22 cellular contexts compared by ENCODE assay signal in genomic region chr7:75559355-75559986, GRCh38.
DNase-seq lines count a peak whose midpoint lies in the region; ATAC-seq and TF ChIP-seq lines count a peak whose summit lies in the region.
"Had no signal": no experiment of that assay in that cellular context is flagged by ENCODE, and none has a peak within 500 bp of the region (broad histone marks: within the 10 kb centered on the region; RNA-seq: fewer than 3 reads in every experiment).

No MANE protein-coding gene starts in this region.

- no peak overlapping the region for H3K4me3 Mint-ChIP-seq in nephron
- H3K4me3 Mint-ChIP-seq: activated CD4-positive, alpha-beta memory T cell treated with anti-CD3 and anti-CD28 coated beads for 36 hours; activated naive CD8-positive, alpha-beta T cell treated with anti-CD3 and anti-CD28 coated beads, Interleukin-2, amount 50 U/mL, for 24 hours had no signal

- H3K27me3 Mint-ChIP-seq in nephron (ENCODE audit: low read depth): no peaks in the 10 kb centered on the region
- H3K27me3 Mint-ChIP-seq: activated CD4-positive, alpha-beta memory T cell treated with anti-CD3 and anti-CD28 coated beads for 36 hours; activated naive CD8-positive, alpha-beta T cell treated with anti-CD3 and anti-CD28 coated beads, Interleukin-2, amount 50 U/mL, for 24 hours had no signal

- TF ChIP-seq CTCF in nephron (IDR thresholded peaks at IDR 0.05; ENCODE audit: unreplicated experiment in 3 of 3) (no peak), thyroid gland (IDR thresholded peaks at IDR 0.05) (no peak)

- DNase-seq in NCI-H82 (lab: John Stamatoyannopoulos, UW) (peak; percentile 55), NCI-H82 treated with DMSO at 0.1 percent for 48 hours (lab: John Stamatoyannopoulos, UW; ENCODE audit: unreplicated experiment) (no peak), brain pericyte (ENCODE audit: low read depth, low spot score) (peak; percentile 21), thyroid gland (peak; percentile 51 to 64), 8988T (no peak), NCI-H1417 treated with DMSO at 0.1 percent for 48 hours (lab: John Stamatoyannopoulos, UW) (no peak)
- DNase-seq: activated CD4-positive, alpha-beta memory T cell treated with anti-CD3 and anti-CD28 coated beads for 36 hours; activated effector memory CD4-positive, alpha-beta T cell treated with anti-CD3 and anti-CD28 coated beads, Interleukin-2, amount 50 U/mL, for 16 hours; activated naive CD8-positive, alpha-beta T cell treated with anti-CD3 and anti-CD28 coated beads, Interleukin-2, amount 50 U/mL, for 24 hours; left lung; NCI-H1092; NCI-H2029 treated with DMSO at 0.1 percent for 48 hours; NCI-H524 treated with DMSO at 0.1 percent for 48 hours; spleen; stimulated activated CD4-positive, alpha-beta T cell treated with anti-CD3 and anti-CD28 coated beads, Interleukin-4, amount 100 ng/mL, for 1 hour; stimulated activated naive CD8-positive, alpha-beta T cell treated with anti-CD3 and anti-CD28 coated beads, Interleukin-15, Interleukin-2, amounts not matched to agents 100 U/mL and 50 U/mL, for 24 hours; T-helper 9 cell; tibial artery had no signal

- H3K27ac Mint-ChIP-seq in nephron: peak overlapping the region; percentile 17 to 63 (median 29)
- H3K27ac Mint-ChIP-seq: activated CD4-positive, alpha-beta memory T cell treated with anti-CD3 and anti-CD28 coated beads for 36 hours; activated naive CD8-positive, alpha-beta T cell treated with anti-CD3 and anti-CD28 coated beads, Interleukin-2, amount 50 U/mL, for 24 hours had no signal

- H3K9me3 ChIP-seq in thyroid gland: no peaks in the 10 kb centered on the region
- H3K9me3 ChIP-seq: tibial artery had no signal

- H3K4me1 Mint-ChIP-seq in nephron: no peaks in the 10 kb centered on the region
- H3K4me1 Mint-ChIP-seq: activated naive CD8-positive, alpha-beta T cell treated with anti-CD3 and anti-CD28 coated beads, Interleukin-2, amount 50 U/mL, for 24 hours had no signal

- H3K4me1 ChIP-seq in thyroid gland: peaks cover 3 to 8% of the 10 kb centered on the region in 2 donors
- H3K4me1 ChIP-seq: left lung, tibial artery had no signal

- peak overlapping the region in 1 of 3 donors; percentile 8 for H3K27ac ChIP-seq in thyroid gland
- H3K27ac ChIP-seq: cardiac muscle cell, left lung, RWPE1, spleen, tibial artery had no signal

- peaks cover 62% of the 10 kb centered on the region for H3K36me3 Mint-ChIP-seq in nephron (ENCODE audit: low read depth)

- H3K36me3 ChIP-seq in thyroid gland: peaks cover 51 to 63% of the 10 kb centered on the region in 2 donors

- WGBS in thyroid gland, 2 donors: 59 to 74% methylated on average over 17 to 21 of the region's 29 CpGs

- no peaks in the 10 kb centered on the region for H3K9me3 Mint-ChIP-seq in nephron

- no peak for ATAC-seq in GM21786 (IDR thresholded peaks at IDR 0.05; ENCODE audit: unreplicated experiment)
- ATAC-seq: activated naive CD8-positive, alpha-beta T cell treated with anti-CD3 and anti-CD28 coated beads, Interleukin-2, amount 50 U/mL, for 24 hours; left lung; stimulated activated naive CD8-positive, alpha-beta T cell treated with anti-CD3 and anti-CD28 coated beads, Interleukin-15, Interleukin-2, amounts not matched to agents 100 U/mL and 50 U/mL, for 24 hours had no signal

- TF ChIP-seq POLR2A in thyroid gland (IDR thresholded peaks at IDR 0.05): no peak

- intact Hi-C loops in thyroid gland (cut with DNase I): no loop called here

- no peak overlapping the region for H3K4me3 ChIP-seq in thyroid gland (replicated peaks in 1 of 3)
- H3K4me3 ChIP-seq: cardiac muscle cell, left lung, spleen, tibial artery had no signal

- no peaks in the 10 kb centered on the region for H3K27me3 ChIP-seq in thyroid gland
- H3K27me3 ChIP-seq: cardiac muscle cell, left lung, spleen, tibial artery had no signal

Comparison
In these comparisons a context has a peak if more than half of its experiments do, and no peak if none do; other contexts are left out.
1. DNase-seq: peak in NCI-H82 (single experiment), brain pericyte (single experiment) and thyroid gland (2 of 2); none in NCI-H82 treated with DMSO at 0.1 percent for 48 hours (single experiment), 8988T (single experiment) and NCI-H1417 treated with DMSO at 0.1 percent for 48 hours (single experiment).